Comparison of ENCODE assay signal across 28 cellular contexts in the genomic region with DNA sequence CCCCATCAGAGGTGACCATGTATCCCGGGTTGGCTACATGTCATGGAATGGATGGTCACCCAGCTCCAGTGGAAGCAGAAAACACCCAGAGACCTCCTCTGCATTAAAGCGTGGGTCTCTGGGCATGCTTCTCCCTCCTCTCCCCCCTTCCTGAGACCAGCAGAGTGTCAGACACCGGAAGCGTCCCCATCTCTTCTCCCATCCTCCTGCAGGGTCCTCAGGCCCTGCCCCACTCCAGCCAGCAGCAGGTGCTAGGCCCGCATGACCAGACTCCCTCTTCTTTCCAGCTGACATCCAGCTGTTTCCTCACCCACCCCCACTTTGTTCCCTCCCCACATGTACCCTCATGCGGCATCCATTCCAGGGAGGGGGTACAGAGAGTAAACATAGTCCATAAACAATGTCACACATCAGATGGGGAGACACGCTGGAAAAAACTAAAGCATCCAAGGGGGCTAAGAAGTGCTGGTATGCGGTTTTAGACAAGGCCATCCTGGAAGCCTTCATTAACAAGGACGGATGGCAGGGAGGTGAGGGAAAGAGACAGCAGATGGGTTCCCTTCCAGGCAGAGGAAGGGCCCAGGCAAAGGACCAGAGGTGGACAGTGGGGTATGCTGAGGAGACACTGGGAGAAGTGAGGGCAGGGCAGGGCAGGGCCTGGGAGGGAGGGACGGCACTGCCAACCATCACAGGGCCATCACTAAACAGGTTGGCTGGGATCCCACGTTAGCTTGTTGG. TPM values are rescaled to one million over a fixed set of nuclear protein-coding genes. Genes with fewer than 3 reads are reported as not detected.
"Had no signal": no experiment of that assay in that cellular context is flagged by ENCODE, and none has a peak within 500 bp of the region (broad histone marks: within the 10 kb centered on the region; RNA-seq: fewer than 3 reads in every experiment).

No MANE protein-coding gene starts in this region.

- DNase-seq: activated B cell treated with CpG ODN at 0.5 μM for 24 hours; activated CD4-positive, alpha-beta memory T cell treated with anti-CD3 and anti-CD28 coated beads, Interleukin-2, amount 10 ng/mL, durations not matched to agents 7 days and 5 days; activated CD4-positive, alpha-beta T cell treated with anti-CD3 and anti-CD28 coated beads for 36 hours; activated CD4-positive, alpha-beta T cell treated with anti-CD3 and anti-CD28 coated beads, Interleukin-2, amount 50 U/mL, for 1 hour; activated CD8-positive, alpha-beta memory T cell treated with anti-CD3 and anti-CD28 coated beads, Interleukin-2, amount 50 U/mL, for 48 hours; activated gamma-delta T cell; activated naive CD4-positive, alpha-beta T cell treated with anti-CD3 and anti-CD28 coated beads for 36 hours; activated T-cell treated with anti-CD3 and anti-CD28 coated beads, Interleukin-2, amount 50 U/mL, for 1 hour; amygdala; KG1; NCI-H1048; NCI-H146; NCI-H1930; NCI-H226; NCI-H526 treated with DMSO at 0.1 percent for 48 hours; SIG-M5; T-helper 2 cell; T1000 had no signal

- H3K4me1 Mint-ChIP-seq: activated B cell treated with CpG ODN at 0.5 μM for 24 hours; activated CD4-positive, alpha-beta memory T cell treated with anti-CD3 and anti-CD28 coated beads, Interleukin-2, amount 10 ng/mL, durations not matched to agents 7 days and 5 days; activated CD4-positive, alpha-beta T cell treated with anti-CD3 and anti-CD28 coated beads for 36 hours had no signal

- H3K27me3 Mint-ChIP-seq: activated CD4-positive, alpha-beta memory T cell treated with anti-CD3 and anti-CD28 coated beads, Interleukin-2, amount 10 ng/mL, durations not matched to agents 7 days and 5 days had no signal

- H3K27ac Mint-ChIP-seq: activated B cell treated with CpG ODN at 0.5 μM for 24 hours; activated CD4-positive, alpha-beta memory T cell treated with anti-CD3 and anti-CD28 coated beads, Interleukin-2, amount 10 ng/mL, durations not matched to agents 7 days and 5 days; activated CD4-positive, alpha-beta T cell treated with anti-CD3 and anti-CD28 coated beads for 36 hours; activated naive CD4-positive, alpha-beta T cell treated with anti-CD3 and anti-CD28 coated beads for 36 hours; activated naive CD8-positive, alpha-beta T cell; brain; IgD-negative memory B cell had no signal

- H3K9me3 Mint-ChIP-seq: activated B cell treated with CpG ODN at 0.5 μM for 24 hours; activated CD4-positive, alpha-beta memory T cell treated with anti-CD3 and anti-CD28 coated beads, Interleukin-2, amount 10 ng/mL, durations not matched to agents 7 days and 5 days; activated naive CD4-positive, alpha-beta T cell treated with anti-CD3 and anti-CD28 coated beads for 36 hours; brain; IgD-negative memory B cell had no signal

- H3K4me3 Mint-ChIP-seq: activated B cell treated with CpG ODN at 0.5 μM for 24 hours; activated CD4-positive, alpha-beta memory T cell treated with anti-CD3 and anti-CD28 coated beads, Interleukin-2, amount 10 ng/mL, durations not matched to agents 7 days and 5 days; activated CD4-positive, alpha-beta T cell treated with anti-CD3 and anti-CD28 coated beads for 36 hours; activated naive CD4-positive, alpha-beta T cell treated with anti-CD3 and anti-CD28 coated beads for 36 hours; activated naive CD8-positive, alpha-beta T cell; brain; IgD-negative memory B cell had no signal

- H3K36me3 Mint-ChIP-seq: activated naive CD8-positive, alpha-beta T cell; brain; IgD-negative memory B cell had no signal

- FAIRE-seq: astrocyte, TTC549 had no signal

RNA-seq across cellular contexts. Expression of gene SLC18A3, which starts 12.5 kb away (rescaled TPM):
- total RNA-seq: activated B cell treated with CpG ODN at 0.5 μM for 24 hours; activated CD4-positive, alpha-beta memory T cell treated with anti-CD3 and anti-CD28 coated beads, Interleukin-2, amount 10 ng/mL, durations not matched to agents 7 days and 5 days; activated CD4-positive, alpha-beta T cell treated with anti-CD3 and anti-CD28 coated beads for 36 hours; activated naive CD4-positive, alpha-beta T cell treated with anti-CD3 and anti-CD28 coated beads for 36 hours; LHCN-M2; M059J; NCI-H460; OCI-LY7; RPMI7951 had no signal
- polyA plus RNA-seq: IgD-negative memory B cell had no signal

RNA-seq across cellular contexts. Expression of gene CHAT, which starts 16.2 kb away (rescaled TPM):
- total RNA-seq: activated B cell treated with CpG ODN at 0.5 μM for 24 hours; activated CD4-positive, alpha-beta memory T cell treated with anti-CD3 and anti-CD28 coated beads, Interleukin-2, amount 10 ng/mL, durations not matched to agents 7 days and 5 days; activated CD4-positive, alpha-beta T cell treated with anti-CD3 and anti-CD28 coated beads for 36 hours; activated naive CD4-positive, alpha-beta T cell treated with anti-CD3 and anti-CD28 coated beads for 36 hours; LHCN-M2; M059J; NCI-H460; OCI-LY7; RPMI7951 had no signal
- polyA plus RNA-seq: IgD-negative memory B cell had no signal
